In the genomic region with DNA sequence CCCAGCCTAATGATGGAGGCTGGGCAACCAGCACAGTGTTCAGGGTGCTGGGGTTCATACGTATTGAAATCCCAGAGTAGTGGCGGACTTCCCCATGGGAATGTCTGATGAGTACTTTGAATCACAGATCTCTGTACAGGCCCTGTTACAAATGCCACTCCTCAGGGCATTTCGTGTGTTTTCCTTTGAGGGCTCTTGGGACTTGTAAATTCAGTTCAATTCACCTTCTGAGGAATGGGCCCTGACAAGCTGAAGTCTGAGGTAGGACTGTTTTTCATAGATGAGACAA, we compare ENCODE assay signal across 8 cellular contexts. TPM values are rescaled to one million over a fixed set of nuclear protein-coding genes. Genes with fewer than 3 reads are reported as not detected.
DNase-seq lines count a peak whose midpoint lies in the region; ATAC-seq and TF ChIP-seq lines count a peak whose summit lies in the region.

No MANE protein-coding gene starts in this region.

- H3K27me3 ChIP-seq in MG63: no peaks in the 10 kb centered on the region
- no peaks in the 10 kb centered on the region for H3K27me3 ChIP-seq in rectal smooth muscle tissue (ENCODE audit: control insufficient read depth, insufficient read depth, low read length)

- peaks cover 4% of the 10 kb centered on the region; the same call in 1 of the 2 replicates for H3K9me3 ChIP-seq in MG63

- DNase-seq in MG63: no peak
- DNase-seq in epithelial cell of esophagus (ENCODE audit: low read depth): no peak
- DNase-seq in NCI-H1417 treated with DMSO at 0.1 percent for 48 hours (lab: John Stamatoyannopoulos, UW): no peak
- no peak for DNase-seq in NCI-H1930 (lab: John Stamatoyannopoulos, UW)

- ATAC-seq in GM19328 (IDR thresholded peaks at IDR 0.05; ENCODE audit: unreplicated experiment) (peak; percentile 0), GM18519 (IDR thresholded peaks at IDR 0.05; ENCODE audit: low FRiP score, unreplicated experiment) (no peak), HG02885 (IDR thresholded peaks at IDR 0.05; ENCODE audit: poor library complexity, unreplicated experiment) (no peak)

- peak overlapping the region; percentile 96 for H3K27ac ChIP-seq in rectal smooth muscle tissue (ENCODE audit: low read depth, low read length)

- peak overlapping the region; percentile 27 for H3K9ac ChIP-seq in rectal smooth muscle tissue (ENCODE audit: low read length)

- TF ChIP-seq CTCF in epithelial cell of esophagus (IDR thresholded peaks at IDR 0.05; ENCODE audit: insufficient read depth, low read depth, low read length, missing control alignments): no peak

- H3K4me1 ChIP-seq in rectal smooth muscle tissue (ENCODE audit: control insufficient read depth, insufficient read depth, low read length): peaks cover 15% of the 10 kb centered on the region

- H3K36me3 ChIP-seq in MG63: peaks cover 11% of the 10 kb centered on the region
- H3K36me3 ChIP-seq in rectal smooth muscle tissue (ENCODE audit: control insufficient read depth, insufficient read depth, low read length): no peaks in the 10 kb centered on the region

- H3K4me3 ChIP-seq in MG63 (peak overlapping the region; percentile 80), epithelial cell of esophagus (ENCODE audit: low read length) (peak overlapping the region; percentile 64), rectal smooth muscle tissue (ENCODE audit: low read length) (peak overlapping the region; percentile 79)

RNA-seq across cellular contexts. Expression of a gene that starts 0.3 kb away (rescaled TPM):
- total RNA-seq in MG63 (2014; rRNA removed; shearing (Covaris generic); ENCODE audit: low replicate concordance): 29.1 and 34.6 TPM in 2 replicates

RNA-seq across cellular contexts. Expression of a gene that starts 28.6 kb away (rescaled TPM):
- not detected in 2 replicates for total RNA-seq in MG63 (2014; rRNA removed; shearing (Covaris generic); ENCODE audit: low replicate concordance)
